Comparison of ENCODE assay signal across 18 cellular contexts in the genomic region with DNA sequence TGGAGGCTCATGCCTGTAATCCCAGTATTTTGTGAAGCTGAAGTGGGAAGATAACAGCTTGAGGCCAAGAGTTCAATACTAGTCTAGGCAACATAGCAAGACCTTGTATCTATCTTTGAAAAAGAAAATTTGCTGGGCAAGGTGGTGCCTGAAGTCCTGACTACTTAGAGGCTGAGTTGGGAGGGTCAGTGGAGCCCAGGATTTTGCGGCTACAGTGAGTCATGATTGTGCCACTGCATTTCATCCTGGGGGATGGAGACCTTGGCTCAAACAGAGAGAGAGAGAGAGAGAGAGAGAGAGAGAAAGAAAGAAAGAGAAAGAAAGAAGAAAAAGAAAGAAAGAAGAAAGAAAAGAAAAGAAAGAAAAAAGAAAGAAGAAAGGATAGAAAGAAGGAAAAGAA.
"Had no signal": no experiment of that assay in that cellular context is flagged by ENCODE, and none has a peak within 500 bp of the region (broad histone marks: within the 10 kb centered on the region; RNA-seq: fewer than 3 reads in every experiment).

No MANE protein-coding gene starts in this region.

- H3K36me3 Mint-ChIP-seq: naive thymus-derived CD4-positive, alpha-beta T cell; stimulated activated memory B cell treated with anti-CD40 and anti-IgM and Interleukin-4, amounts not matched to agents 10 μg/mL and 1 μg/mL and 100 μg/mL, for 72 hours had no signal

- H3K27ac Mint-ChIP-seq: dendritic cell treated with granulocyte-macrophage colony-stimulating factor and Interleukin-4, amounts not matched to agents 40 ng/mL and 50 ng/mL, for 4 days; effector memory CD8-positive, alpha-beta T cell; naive thymus-derived CD4-positive, alpha-beta T cell; nephron progenitor cell; stimulated activated memory B cell treated with anti-CD40 and anti-IgM and Interleukin-4, amounts not matched to agents 10 μg/mL and 1 μg/mL and 100 μg/mL, for 72 hours; stimulated activated naive CD8-positive, alpha-beta T cell treated with anti-CD3 and anti-CD28 coated beads, Interleukin-15, Interleukin-2, amounts not matched to agents 100 ng/mL and 50 ng/mL, for 24 hours had no signal

- ATAC-seq: effector memory CD8-positive, alpha-beta T cell; foreskin keratinocyte; naive thymus-derived CD4-positive, alpha-beta T cell; psoas muscle; sciatic nerve; stimulated activated memory B cell treated with anti-CD40 and anti-IgM and Interleukin-4, amounts not matched to agents 10 μg/mL and 1 μg/mL and 100 μg/mL, for 72 hours had no signal

- H3K4me1 Mint-ChIP-seq: naive thymus-derived CD4-positive, alpha-beta T cell; nephron progenitor cell; stimulated activated memory B cell treated with anti-CD40 and anti-IgM and Interleukin-4, amounts not matched to agents 10 μg/mL and 1 μg/mL and 100 μg/mL, for 72 hours had no signal

- DNase-seq: effector memory CD8-positive, alpha-beta T cell; esophagus squamous epithelium; foreskin keratinocyte; naive thymus-derived CD4-positive, alpha-beta T cell; nephron progenitor cell; psoas muscle; retina; spleen; stimulated activated CD4-positive, alpha-beta T cell treated with anti-CD3 and anti-CD28 coated beads, Interleukin-15, amount 100 ng/mL, for 24 hours; stimulated activated CD4-positive, alpha-beta T cell treated with anti-CD3 and anti-CD28 coated beads, Interleukin-1b, Interleukin-23, amount 100 ng/mL, for 48 hours; stimulated activated CD4-positive, alpha-beta T cell treated with anti-CD3 and anti-CD28 coated beads, Interleukin-4, amount 100 ng/mL, for 24 hours; tibial artery; upper lobe of left lung; uterus had no signal

- H3K4me3 Mint-ChIP-seq: dendritic cell treated with granulocyte-macrophage colony-stimulating factor and Interleukin-4, amounts not matched to agents 40 ng/mL and 50 ng/mL, for 4 days; effector memory CD8-positive, alpha-beta T cell; naive thymus-derived CD4-positive, alpha-beta T cell; nephron progenitor cell; stimulated activated memory B cell treated with anti-CD40 and anti-IgM and Interleukin-4, amounts not matched to agents 10 μg/mL and 1 μg/mL and 100 μg/mL, for 72 hours; stimulated activated naive CD8-positive, alpha-beta T cell treated with anti-CD3 and anti-CD28 coated beads, Interleukin-15, Interleukin-2, amounts not matched to agents 100 ng/mL and 50 ng/mL, for 24 hours had no signal

- H3K27me3 Mint-ChIP-seq: dendritic cell treated with granulocyte-macrophage colony-stimulating factor and Interleukin-4, amounts not matched to agents 40 ng/mL and 50 ng/mL, for 4 days; effector memory CD8-positive, alpha-beta T cell; naive thymus-derived CD4-positive, alpha-beta T cell; stimulated activated memory B cell treated with anti-CD40 and anti-IgM and Interleukin-4, amounts not matched to agents 10 μg/mL and 1 μg/mL and 100 μg/mL, for 72 hours; stimulated activated naive CD8-positive, alpha-beta T cell treated with anti-CD3 and anti-CD28 coated beads, Interleukin-15, Interleukin-2, amounts not matched to agents 100 ng/mL and 50 ng/mL, for 24 hours had no signal
